In the genomic region with DNA sequence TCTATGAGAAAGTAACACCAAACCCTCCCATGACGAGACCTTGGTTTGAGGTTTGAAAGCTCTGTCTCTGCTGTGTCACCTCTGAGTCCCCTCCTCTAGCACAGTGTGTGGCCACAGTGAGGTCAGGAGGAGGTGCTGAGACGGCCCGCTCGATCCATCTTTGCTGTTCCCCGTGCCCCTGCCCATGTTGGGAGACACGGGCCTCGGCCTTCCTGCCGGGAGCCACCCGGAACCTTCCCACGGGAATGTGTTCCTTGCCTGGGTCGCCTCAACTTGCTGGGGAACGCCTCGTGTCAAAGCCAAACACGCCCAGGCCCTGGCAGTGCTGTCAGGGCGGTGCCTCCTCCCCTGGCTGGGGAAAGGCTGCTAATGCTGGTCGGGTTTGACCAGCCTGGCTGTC, we compare ENCODE assay signal across 19 cellular contexts. TPM values are rescaled to one million over a fixed set of nuclear protein-coding genes. Genes with fewer than 3 reads are reported as not detected.
DNase-seq lines count a peak whose midpoint lies in the region; ATAC-seq, FAIRE-seq and TF ChIP-seq lines count a peak whose summit lies in the region.
"Had no signal": no experiment of that assay in that cellular context is flagged by ENCODE, and none has a peak within 500 bp of the region (broad histone marks: within the 10 kb centered on the region; RNA-seq: fewer than 3 reads in every experiment).

No MANE protein-coding gene starts in this region.

- H3K27me3 ChIP-seq in esophagus (ENCODE audit: control insufficient read depth in 1 of 2, insufficient read depth in 2 of 2, low read length in 2 of 2), result no peaks in the 10 kb centered on the region
- no peaks in the 10 kb centered on the region for H3K27me3 ChIP-seq in small intestine (ENCODE audit: control insufficient read depth in 2 of 2, insufficient read depth in 2 of 2, low read length in 2 of 2)
- no peaks in the 10 kb centered on the region for H3K27me3 ChIP-seq in uterus
- H3K27me3 ChIP-seq: hepatocyte, upper lobe of right lung had no signal

- H3K27ac Mint-ChIP-seq in activated CD4-positive, alpha-beta T cell treated with anti-CD3 and anti-CD28 coated beads for 36 hours, result no peak overlapping the region
- H3K27ac Mint-ChIP-seq: CD4-positive, CD25-positive, alpha-beta regulatory T cell had no signal

- H3K4me1 ChIP-seq in esophagus (ENCODE audit: control insufficient read depth in 2 of 2, insufficient read depth in 2 of 2, low read length in 1 of 2) (peaks cover 11 to 30% of the 10 kb centered on the region in 2 donors), small intestine (ENCODE audit: control insufficient read depth in 2 of 2, insufficient read depth in 1 of 2, low read depth in 1 of 2, low read length in 1 of 2) (peaks cover 5 to 7% of the 10 kb centered on the region in 2 donors), uterus (no peaks in the 10 kb centered on the region)
- H3K4me1 ChIP-seq: upper lobe of right lung had no signal

- FAIRE-seq in small intestine (lab: Jason Lieb, UNC), result no peak
- FAIRE-seq: GM12892, TTC549 had no signal

- H3K4me1 Mint-ChIP-seq in activated CD4-positive, alpha-beta T cell treated with anti-CD3 and anti-CD28 coated beads for 36 hours, result peaks cover 14% of the 10 kb centered on the region

- H3K36me3 Mint-ChIP-seq in activated CD4-positive, alpha-beta T cell treated with anti-CD3 and anti-CD28 coated beads for 36 hours (ENCODE audit: low read depth), result no peaks in the 10 kb centered on the region
- H3K36me3 Mint-ChIP-seq: CD4-positive, CD25-positive, alpha-beta regulatory T cell; naive B cell had no signal

- H3K36me3 ChIP-seq in esophagus (ENCODE audit: control insufficient read depth in 2 of 2, insufficient read depth in 2 of 2, low read length in 1 of 2) (no peaks in the 10 kb centered on the region), small intestine (ENCODE audit: control insufficient read depth in 2 of 2, insufficient read depth in 2 of 2, low read length in 2 of 2) (no peaks in the 10 kb centered on the region), uterus (no peaks in the 10 kb centered on the region)
- H3K36me3 ChIP-seq: upper lobe of right lung had no signal

- H3K4me3 Mint-ChIP-seq in activated CD4-positive, alpha-beta T cell treated with anti-CD3 and anti-CD28 coated beads for 36 hours, result no peak overlapping the region

- 40 to 57% methylated on average over 16 of the region's 16 CpGs for WGBS in esophagus, 2 donors
- 21 to 52% (median 49%) methylated on average over 16 of the region's 16 CpGs for WGBS in small intestine, 3 donors

- intact Hi-C loops in activated CD4-positive, alpha-beta T cell treated with anti-CD3 and anti-CD28 coated beads for 36 hours (cut with DNase I, micrococcal nuclease), result no loop called here
- intact Hi-C loops in uterus (cut with DNase I; ENCODE audit: low total_unique reads), result no loop called here

- POLR2A ChIA-PET in activated CD4-positive, alpha-beta T cell treated with anti-CD3 and anti-CD28 coated beads for 36 hours (lab: Charles Lee), result no interaction called here
- POLR2A ChIA-PET in RWPE1 (lab: Yijun Ruan, JAX; ENCODE audit: low non-redundant PET), result interaction anchor here (0.6 kb wide), 1 partner anchor 18 kb away, joined by 3 read pairs; no protein-coding TSS in a partner anchor

- ATAC-seq in activated CD4-positive, alpha-beta T cell treated with anti-CD3 and anti-CD28 coated beads for 36 hours, result peak; percentile 68
- ATAC-seq: upper lobe of right lung had no signal

- CTCF ChIA-PET in activated CD4-positive, alpha-beta T cell treated with anti-CD3 and anti-CD28 coated beads for 36 hours (lab: Charles Lee), result interaction anchor here (0.6 to 2.0 kb wide), 4 partner anchors 16 to 307 kb away, joined by 3 to 7 read pairs (median 4); no protein-coding TSS in a partner anchor
- CTCF ChIA-PET in RWPE1 (lab: Yijun Ruan, JAX), result interaction anchor here (0.8 to 1.0 kb wide), 2 partner anchors 161 to 187 kb away, joined by 3 to 4 read pairs; no protein-coding TSS in a partner anchor

- peak overlapping the region; percentile 96 for H3K27ac ChIP-seq in RWPE1
- H3K27ac ChIP-seq in esophagus (ENCODE audit: low read depth in 2 of 2, low read length in 1 of 2), result peak overlapping the region; percentile 97 to 98
- no peak overlapping the region for H3K27ac ChIP-seq in small intestine (ENCODE audit: low read depth in 1 of 2, low read length in 1 of 2)
- no peak overlapping the region for H3K27ac ChIP-seq in uterus
- H3K27ac ChIP-seq: hepatocyte, upper lobe of right lung had no signal

- DNase-seq in activated CD4-positive, alpha-beta T cell treated with anti-CD3 and anti-CD28 coated beads for 36 hours, result peak; percentile 43
- no peak for DNase-seq in activated CD4-positive, alpha-beta T cell treated with anti-CD3 and anti-CD28 coated beads, Interleukin-2, amount 50 U/mL, for 1 hour
- DNase-seq in RWPE1 (ENCODE audit: low spot score) (no peak), small intestine (peak; percentile 73), NCI-H1436 treated with DMSO at 0.1 percent for 48 hours (lab: John Stamatoyannopoulos, UW) (no peak), GM20000 (ENCODE audit: low spot score) (no peak), uterus (no peak)
- DNase-seq: CD4-positive, CD25-positive, alpha-beta regulatory T cell; naive B cell; NCI-H2171 treated with DMSO at 0.1 percent for 48 hours; SHP77 treated with DMSO at 0.1 percent for 48 hours; upper lobe of right lung had no signal

- TF ChIP-seq POLR2A in uterus (IDR thresholded peaks at IDR 0.05), result no peak

- H3K27me3 Mint-ChIP-seq in activated CD4-positive, alpha-beta T cell treated with anti-CD3 and anti-CD28 coated beads for 36 hours, result no peaks in the 10 kb centered on the region
- H3K27me3 Mint-ChIP-seq: CD4-positive, CD25-positive, alpha-beta regulatory T cell had no signal

- H3K9me3 ChIP-seq in esophagus (ENCODE audit: control insufficient read depth in 2 of 2, insufficient read depth in 1 of 2, low read depth in 1 of 2, low read length in 1 of 2) (no peaks in the 10 kb centered on the region), small intestine (ENCODE audit: control insufficient read depth, low read depth) (no peaks in the 10 kb centered on the region), uterus (no peaks in the 10 kb centered on the region)
- H3K9me3 ChIP-seq: upper lobe of right lung had no signal

- no peaks in the 10 kb centered on the region for H3K9me3 Mint-ChIP-seq in activated CD4-positive, alpha-beta T cell treated with anti-CD3 and anti-CD28 coated beads for 36 hours (ENCODE audit: low read depth)
- H3K9me3 Mint-ChIP-seq: CD4-positive, CD25-positive, alpha-beta regulatory T cell; naive B cell had no signal

- TF ChIP-seq CTCF in RWPE1 (conservative IDR thresholded peaks at IDR 0.05; ENCODE audit: low read depth) (no peak), GM20000 (IDR thresholded peaks at IDR 0.05; ENCODE audit: extremely low read depth, missing control alignments) (no peak), uterus (IDR thresholded peaks at IDR 0.05) (no peak)

- H3K4me3 ChIP-seq in esophagus (ENCODE audit: low read depth in 1 of 2, low read length in 2 of 2), result peak overlapping the region in 1 of 2 donors; percentile 22
- H3K4me3 ChIP-seq in small intestine (ENCODE audit: low read depth in 1 of 2, low read length in 2 of 2), result no peak overlapping the region
- H3K4me3 ChIP-seq in uterus, result no peak overlapping the region
- H3K4me3 ChIP-seq: hepatocyte, upper lobe of right lung had no signal

RNA-seq across cellular contexts. Expression of gene NANOS3, which starts 10.1 kb away (rescaled TPM):
- total RNA-seq in activated CD4-positive, alpha-beta T cell treated with anti-CD3 and anti-CD28 coated beads for 36 hours, result 1 to 10 TPM; 1.2 to 1.6 TPM
- polyA plus RNA-seq in esophagus, result not detected
- under 1 TPM in 1 of 3 donors, not detected in 2; 0.45 TPM for polyA plus RNA-seq in small intestine
- total RNA-seq in uterus, result 1 to 10 TPM in 1 of 4 donors, not detected in 3; 1.2 TPM
- total RNA-seq: A172; CD4-positive, CD25-positive, alpha-beta regulatory T cell; fibroblast of lung; M059J; upper lobe of right lung had no signal
- polyA plus RNA-seq: CD4-positive, CD25-positive, alpha-beta regulatory T cell; fibroblast of lung had no signal

RNA-seq across cellular contexts. Expression of gene BRME1, which starts 18.9 kb away (rescaled TPM):
- 1 to 10 TPM; 5.3 to 5.5 TPM for total RNA-seq in activated CD4-positive, alpha-beta T cell treated with anti-CD3 and anti-CD28 coated beads for 36 hours
- polyA plus RNA-seq in esophagus (10 to 100 TPM in 1 of 2 donors, 1 to 10 TPM in 1; 7.5 to 13.0 TPM), small intestine (10 to 100 TPM in 2 of 3 donors, 1 to 10 TPM in 1; 8.6 to 67.1 (median 43.2) TPM)
- total RNA-seq in uterus, result 1 to 10 TPM in 3 of 4 donors, not detected in 1; 4.8 to 7.7 (median 5.8) TPM

RNA-seq across cellular contexts. Expression of gene CC2D1A, which starts 19.0 kb away (rescaled TPM):
- total RNA-seq in activated CD4-positive, alpha-beta T cell treated with anti-CD3 and anti-CD28 coated beads for 36 hours, result 10 to 100 TPM; 30.2 to 34.3 TPM
- polyA plus RNA-seq in esophagus, result 10 to 100 TPM; 34.0 to 58.9 TPM
- polyA plus RNA-seq in small intestine, result 100 to 1,000 TPM in 2 of 3 donors, 10 to 100 TPM in 1; 66.5 to 199 (median 140) TPM
- 10 to 100 TPM in 2 of 4 donors, 1 to 10 TPM in 2; 3.2 to 44.4 (median 13.2) TPM for total RNA-seq in uterus

RNA-seq across cellular contexts. Expression of gene PODNL1, which starts 51.2 kb away (rescaled TPM):
- total RNA-seq in activated CD4-positive, alpha-beta T cell treated with anti-CD3 and anti-CD28 coated beads for 36 hours, result under 1 TPM; 0.25 to 0.46 TPM
- polyA plus RNA-seq in esophagus (1 to 10 TPM; 3.9 to 5.3 TPM), small intestine (1 to 10 TPM in 1 of 3 donors, not detected in 2; 1.7 TPM)
- under 1 TPM in 2 of 4 donors, not detected in 2; 0.55 to 0.98 TPM for total RNA-seq in uterus
- total RNA-seq: CD4-positive, CD25-positive, alpha-beta regulatory T cell had no signal

Comparison
In these comparisons a context has a peak if more than half of its experiments do, and no peak if none do; other contexts are left out.
1. DNase-seq: peak in activated CD4-positive, alpha-beta T cell treated with anti-CD3 and anti-CD28 coated beads for 36 hours (single experiment) and small intestine (single experiment); none in activated CD4-positive, alpha-beta T cell treated with anti-CD3 and anti-CD28 coated beads, Interleukin-2, amount 50 U/mL, for 1 hour (single experiment), RWPE1 (single experiment), NCI-H1436 treated with DMSO at 0.1 percent for 48 hours (single experiment), GM20000 (single experiment) and uterus (0 of 2).
2. H3K27ac ChIP-seq: peak in RWPE1 (single experiment) and esophagus (2 of 2); none in small intestine (0 of 2) and uterus (0 of 2).